ENCODE assay signal across 30 cellular contexts in the genomic region with DNA sequence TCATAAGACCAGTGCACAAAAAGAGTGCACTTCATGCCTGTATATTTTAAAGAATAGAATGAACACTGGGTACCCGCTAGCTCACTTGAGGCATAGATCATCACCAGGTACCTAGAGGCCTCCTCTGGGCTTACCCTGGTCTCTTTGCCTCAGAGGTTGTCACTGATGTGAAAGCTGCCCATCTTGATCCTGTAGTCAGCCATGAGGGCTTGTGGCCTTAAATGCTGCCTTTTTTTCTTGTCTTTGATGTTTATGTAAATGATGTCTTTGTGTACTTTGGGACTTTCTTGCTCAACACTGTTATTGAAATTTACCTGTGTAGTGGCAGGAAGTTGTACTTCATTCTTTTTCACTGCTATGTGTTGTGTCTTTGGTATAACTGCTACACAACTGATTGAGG. TPM values are rescaled to one million over a fixed set of nuclear protein-coding genes. Genes with fewer than 3 reads are reported as not detected.
DNase-seq lines count a peak whose midpoint lies in the region; ATAC-seq and TF ChIP-seq lines count a peak whose summit lies in the region.
"Had no signal": no experiment of that assay in that cellular context is flagged by ENCODE, and none has a peak within 500 bp of the region (broad histone marks: within the 10 kb centered on the region; RNA-seq: fewer than 3 reads in every experiment).

No MANE protein-coding gene starts in this region.

- H3K27ac ChIP-seq in liver (ENCODE audit: low read depth in 1 of 2, low read length in 2 of 2): no peak overlapping the region
- H3K27ac ChIP-seq: 22Rv1, dorsolateral prefrontal cortex, gastroesophageal sphincter, left lung, psoas muscle, SJSA1, tibial nerve had no signal

- intact Hi-C loops in activated CD4-positive, alpha-beta T cell treated with anti-CD3 and anti-CD28 coated beads for 36 hours (cut with DNase I, micrococcal nuclease): no loop called here

- H3K36me3 Mint-ChIP-seq in activated CD4-positive, alpha-beta T cell treated with anti-CD3 and anti-CD28 coated beads for 36 hours (ENCODE audit: low read depth): peaks cover 35% of the 10 kb centered on the region
- H3K36me3 Mint-ChIP-seq in T-helper 1 cell treated with Interleukin-12 subunit alpha and Interleukin-12 subunit beta and Interleukin-4 antibody, amounts not matched to agents 30 μg/mL and 1 μg/mL, for 36 hours (ENCODE audit: low read depth): peaks cover 22% of the 10 kb centered on the region
- H3K36me3 Mint-ChIP-seq in endothelial cell (ENCODE audit: low read depth, unreplicated experiment): peaks cover 9% of the 10 kb centered on the region

- POLR2A ChIA-PET in activated CD4-positive, alpha-beta T cell treated with anti-CD3 and anti-CD28 coated beads for 36 hours (lab: Charles Lee): no interaction called here

- H3K4me3 Mint-ChIP-seq in activated CD4-positive, alpha-beta T cell treated with anti-CD3 and anti-CD28 coated beads for 36 hours: no peak overlapping the region
- peak overlapping the region; percentile 6 for H3K4me3 Mint-ChIP-seq in T-helper 1 cell treated with Interleukin-12 subunit alpha and Interleukin-12 subunit beta and Interleukin-4 antibody, amounts not matched to agents 30 μg/mL and 1 μg/mL, for 36 hours
- no peak overlapping the region for H3K4me3 Mint-ChIP-seq in endothelial cell (ENCODE audit: unreplicated experiment)
- H3K4me3 Mint-ChIP-seq: activated CD8-positive, alpha-beta memory T cell treated with anti-CD3 and anti-CD28 coated beads, Interleukin-2, amount 10 ng/mL, durations not matched to agents 7 days and 5 days; activated T-helper 17 cell treated with anti-CD3 and anti-CD28 coated beads, Interleukin-2, amount 50 U/mL, for 72 hours; brain; CD14-positive monocyte; T-helper 17 cell had no signal

- H3K4me1 ChIP-seq in liver (ENCODE audit: control insufficient read depth in 4 of 4, insufficient read depth in 4 of 4, low read length in 3 of 4): peaks cover 5 to 19% (median 9%) of the 10 kb centered on the region in 4 donors

- H3K27me3 Mint-ChIP-seq in activated CD4-positive, alpha-beta T cell treated with anti-CD3 and anti-CD28 coated beads for 36 hours: no peaks in the 10 kb centered on the region
- H3K27me3 Mint-ChIP-seq in T-helper 1 cell treated with Interleukin-12 subunit alpha and Interleukin-12 subunit beta and Interleukin-4 antibody, amounts not matched to agents 30 μg/mL and 1 μg/mL, for 36 hours (ENCODE audit: low read depth): no peaks in the 10 kb centered on the region
- H3K27me3 Mint-ChIP-seq in endothelial cell (ENCODE audit: unreplicated experiment): no peaks in the 10 kb centered on the region
- H3K27me3 Mint-ChIP-seq: activated CD8-positive, alpha-beta memory T cell treated with anti-CD3 and anti-CD28 coated beads, Interleukin-2, amount 10 ng/mL, durations not matched to agents 7 days and 5 days; activated T-helper 17 cell treated with anti-CD3 and anti-CD28 coated beads, Interleukin-2, amount 50 U/mL, for 72 hours; brain; IgD-negative memory B cell; T-helper 17 cell had no signal

- H3K4me3 ChIP-seq in GM12865 (ENCODE audit: low read depth, low read length) (no peak overlapping the region), liver (ENCODE audit: low read depth in 1 of 3, low read length in 3 of 3) (no peak overlapping the region)
- H3K4me3 ChIP-seq: dorsolateral prefrontal cortex, gastroesophageal sphincter, left lung, psoas muscle, SJSA1, tibial nerve had no signal

- no peaks in the 10 kb centered on the region for H3K27me3 ChIP-seq in liver (ENCODE audit: control insufficient read depth in 4 of 4, insufficient read depth in 4 of 4, low read length in 3 of 4)
- H3K27me3 ChIP-seq: dorsolateral prefrontal cortex, gastroesophageal sphincter, left lung, SJSA1, tibial nerve had no signal

- no peaks in the 10 kb centered on the region for H3K9me3 ChIP-seq in liver (ENCODE audit: control insufficient read depth in 4 of 4, low read length in 3 of 4)
- H3K9me3 ChIP-seq: gastroesophageal sphincter, left lung, psoas muscle, SJSA1, tibial nerve had no signal

- no peak for TF ChIP-seq RAD21 in liver (IDR thresholded peaks at IDR 0.05)

- peaks cover 3 to 11% (median 6%) of the 10 kb centered on the region in 4 donors for H3K36me3 ChIP-seq in liver (ENCODE audit: control insufficient read depth in 4 of 4, insufficient read depth in 3 of 4, low read depth in 1 of 4, low read length in 3 of 4)

- CTCF ChIA-PET in activated CD4-positive, alpha-beta T cell treated with anti-CD3 and anti-CD28 coated beads for 36 hours (lab: Charles Lee): interaction anchor here (0.6 to 0.7 kb wide), 4 partner anchors 18 to 140 kb away, joined by 3 to 6 read pairs (median 3); no protein-coding TSS in a partner anchor

- TF ChIP-seq CTCF in GM12865 (IDR thresholded peaks at IDR 0.05; ENCODE audit: insufficient read depth, low read depth, low read length, missing control alignments) (no peak), liver (IDR thresholded peaks at IDR 0.05; ENCODE audit: low read depth, low read length, missing input control) (no peak), endothelial cell (IDR thresholded peaks at IDR 0.05; ENCODE audit: unreplicated experiment) (no peak), omental fat pad (IDR thresholded peaks at IDR 0.05) (no peak)

- H3K9me3 Mint-ChIP-seq in activated CD4-positive, alpha-beta T cell treated with anti-CD3 and anti-CD28 coated beads for 36 hours (ENCODE audit: low read depth): no peaks in the 10 kb centered on the region
- H3K9me3 Mint-ChIP-seq in T-helper 1 cell treated with Interleukin-12 subunit alpha and Interleukin-12 subunit beta and Interleukin-4 antibody, amounts not matched to agents 30 μg/mL and 1 μg/mL, for 36 hours: no peaks in the 10 kb centered on the region
- no peaks in the 10 kb centered on the region for H3K9me3 Mint-ChIP-seq in endothelial cell (ENCODE audit: unreplicated experiment)
- H3K9me3 Mint-ChIP-seq: activated T-helper 17 cell treated with anti-CD3 and anti-CD28 coated beads, Interleukin-2, amount 50 U/mL, for 72 hours; brain; CD14-positive monocyte; IgD-negative memory B cell had no signal

- peaks cover 41% of the 10 kb centered on the region for H3K4me1 Mint-ChIP-seq in activated CD4-positive, alpha-beta T cell treated with anti-CD3 and anti-CD28 coated beads for 36 hours
- H3K4me1 Mint-ChIP-seq in T-helper 1 cell treated with Interleukin-12 subunit alpha and Interleukin-12 subunit beta and Interleukin-4 antibody, amounts not matched to agents 30 μg/mL and 1 μg/mL, for 36 hours (ENCODE audit: low read depth): peaks cover 37% of the 10 kb centered on the region
- H3K4me1 Mint-ChIP-seq in endothelial cell (ENCODE audit: unreplicated experiment): no peaks in the 10 kb centered on the region

- 98% methylated on average over 1 of the region's 1 CpG for WGBS in liver

- no peak overlapping the region for H3K9ac ChIP-seq in liver (ENCODE audit: low read depth in 1 of 2, low read length in 2 of 2)

- peak; percentile 14 for ATAC-seq in activated CD4-positive, alpha-beta T cell treated with anti-CD3 and anti-CD28 coated beads for 36 hours
- no peak for ATAC-seq in omental fat pad (ENCODE audit: low FRiP score)
- ATAC-seq in GM21723 (IDR thresholded peaks at IDR 0.05; ENCODE audit: unreplicated experiment): no peak
- ATAC-seq: activated CD8-positive, alpha-beta memory T cell treated with anti-CD3 and anti-CD28 coated beads, Interleukin-2, amount 10 ng/mL, durations not matched to agents 7 days and 5 days; activated T-helper 17 cell treated with anti-CD3 and anti-CD28 coated beads, Interleukin-2, amount 50 U/mL, for 72 hours; gastroesophageal sphincter; left lung; psoas muscle; T-helper 17 cell had no signal

- peak overlapping the region; percentile 53 for H3K27ac Mint-ChIP-seq in activated CD4-positive, alpha-beta T cell treated with anti-CD3 and anti-CD28 coated beads for 36 hours
- H3K27ac Mint-ChIP-seq in T-helper 1 cell treated with Interleukin-12 subunit alpha and Interleukin-12 subunit beta and Interleukin-4 antibody, amounts not matched to agents 30 μg/mL and 1 μg/mL, for 36 hours: peak overlapping the region; percentile 69
- H3K27ac Mint-ChIP-seq in endothelial cell (ENCODE audit: unreplicated experiment): no peak overlapping the region
- H3K27ac Mint-ChIP-seq: activated CD8-positive, alpha-beta memory T cell treated with anti-CD3 and anti-CD28 coated beads, Interleukin-2, amount 10 ng/mL, durations not matched to agents 7 days and 5 days; activated T-helper 17 cell treated with anti-CD3 and anti-CD28 coated beads, Interleukin-2, amount 50 U/mL, for 72 hours; T-helper 17 cell had no signal

- DNase-seq in activated CD4-positive, alpha-beta T cell treated with anti-CD3 and anti-CD28 coated beads for 36 hours: no peak
- no peak for DNase-seq in activated CD4-positive, alpha-beta T cell treated with anti-CD3 and anti-CD28 coated beads, Interleukin-2, amount 50 U/mL, for 1 hour
- DNase-seq in GM12865 (ENCODE audit: low read depth) (peak; percentile 49), endothelial cell (ENCODE audit: low spot score) (no peak), omental fat pad (ENCODE audit: low spot score) (no peak)
- DNase-seq: activated CD4-positive, alpha-beta T cell treated with anti-CD3 and anti-CD28 coated beads for 1 hour; activated CD8-positive, alpha-beta memory T cell treated with anti-CD3 and anti-CD28 coated beads, Interleukin-2, amount 10 ng/mL, durations not matched to agents 7 days and 5 days; cerebellar nuclear complex; dorsolateral prefrontal cortex; left lung; NCI-H1105; NCI-H187 treated with DMSO at 0.1 percent for 48 hours; nucleus accumbens; psoas muscle; RPMI8226; stimulated activated naive CD4-positive, alpha-beta T cell treated with Interleukin-2 at 50 U/mL for 16 hours; T-helper 17 cell had no signal

TF ChIP-seq in liver, 16 proteins besides CTCF, POLR2A, EP300 and RAD21:
- peak in 1 of 2 donors; percentile 17 for TF ChIP-seq HNF4A (conservative IDR thresholded peaks at IDR 0.05)
- TF ChIP-seq FOXA2 (IDR thresholded peaks at IDR 0.05): peak; percentile 27
- TF ChIP-seq, protein P1, sequence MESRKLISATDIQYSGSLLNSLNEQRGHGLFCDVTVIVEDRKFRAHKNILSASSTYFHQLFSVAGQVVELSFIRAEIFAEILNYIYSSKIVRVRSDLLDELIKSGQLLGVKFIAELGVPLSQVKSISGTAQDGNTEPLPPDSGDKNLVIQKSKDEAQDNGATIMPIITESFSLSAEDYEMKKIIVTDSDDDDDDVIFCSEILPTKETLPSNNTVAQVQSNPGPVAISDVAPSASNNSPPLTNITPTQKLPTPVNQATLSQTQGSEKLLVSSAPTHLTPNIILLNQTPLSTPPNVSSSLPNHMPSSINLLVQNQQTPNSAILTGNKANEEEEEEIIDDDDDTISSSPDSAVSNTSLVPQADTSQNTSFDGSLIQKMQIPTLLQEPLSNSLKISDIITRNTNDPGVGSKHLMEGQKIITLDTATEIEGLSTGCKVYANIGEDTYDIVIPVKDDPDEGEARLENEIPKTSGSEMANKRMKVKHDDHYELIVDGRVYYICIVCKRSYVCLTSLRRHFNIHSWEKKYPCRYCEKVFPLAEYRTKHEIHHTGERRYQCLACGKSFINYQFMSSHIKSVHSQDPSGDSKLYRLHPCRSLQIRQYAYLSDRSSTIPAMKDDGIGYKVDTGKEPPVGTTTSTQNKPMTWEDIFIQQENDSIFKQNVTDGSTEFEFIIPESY (IDR thresholded peaks at IDR 0.05): no peak

RNA-seq across cellular contexts. Expression of a gene that starts 26.8 kb away (rescaled TPM):
- not detected for total RNA-seq in activated CD4-positive, alpha-beta T cell treated with anti-CD3 and anti-CD28 coated beads for 36 hours
- total RNA-seq in liver: under 1 TPM; 0.17 to 0.23 TPM
- polyA plus RNA-seq in liver: under 1 TPM; 0.05 to 0.13 TPM
- 0.08 TPM for total RNA-seq in endothelial cell (ENCODE audit: unreplicated experiment)
- not detected for total RNA-seq in omental fat pad
- total RNA-seq: activated CD8-positive, alpha-beta memory T cell treated with anti-CD3 and anti-CD28 coated beads, Interleukin-2, amount 10 ng/mL, durations not matched to agents 7 days and 5 days; activated T-helper 17 cell treated with anti-CD3 and anti-CD28 coated beads, Interleukin-2, amount 50 U/mL, for 72 hours; gastroesophageal sphincter; H4; left lung; mesenteric fat pad; psoas muscle; T-helper 17 cell; tibial nerve had no signal
